ENCODE assay signal across 8 cellular contexts in the genomic region with DNA sequence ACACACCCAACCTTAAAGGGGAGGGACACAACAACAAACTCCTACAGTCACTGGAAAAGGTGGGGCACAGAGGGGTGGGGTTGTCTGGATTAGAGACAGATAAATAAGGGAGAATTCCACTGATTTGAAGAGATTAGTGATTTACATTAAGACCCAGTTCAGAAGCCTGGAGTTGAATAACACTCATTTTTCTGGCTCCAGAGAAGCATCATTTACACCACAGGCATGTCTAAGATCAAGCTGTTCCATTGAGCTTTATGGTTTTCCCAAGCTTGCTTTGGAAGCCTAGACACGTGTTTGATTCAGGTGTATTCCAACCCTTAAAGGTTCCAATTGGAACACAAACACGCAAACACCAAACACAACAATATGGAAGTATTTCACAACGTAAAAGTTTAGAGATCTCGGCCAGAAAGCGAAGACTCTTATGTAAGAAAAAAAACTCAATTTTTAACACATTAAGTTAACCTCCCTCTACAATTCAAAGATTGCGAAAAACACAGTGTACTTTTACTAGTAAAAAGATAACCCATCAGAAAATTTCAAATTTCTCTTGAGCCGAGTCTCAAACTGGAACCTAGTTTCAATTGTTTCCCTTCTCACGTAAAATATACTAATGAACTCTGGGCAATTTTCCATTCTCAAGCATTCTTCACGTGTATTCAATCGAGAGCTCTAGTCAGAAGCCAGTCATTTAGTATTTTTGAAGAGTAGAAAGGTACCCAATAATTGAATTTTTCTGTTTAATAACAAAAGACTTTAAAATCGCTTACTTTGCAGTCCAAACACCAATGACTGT. TPM values are rescaled to one million over a fixed set of nuclear protein-coding genes. Genes with fewer than 3 reads are reported as not detected.
DNase-seq lines count a peak whose midpoint lies in the region; ATAC-seq and TF ChIP-seq lines count a peak whose summit lies in the region.

No MANE protein-coding gene starts in this region.

- DNase-seq in AG04450 (ENCODE audit: low read depth, low spot score) (no peak), HL-60 (ENCODE audit: low read depth in 1 of 2, low spot score in 1 of 2) (no peak), body of pancreas (no peak), hepatic stellate cell (ENCODE audit: low spot score) (no peak), epidermal melanocyte (ENCODE audit: insufficient read length, low spot score) (no peak), NCI-H748 treated with DMSO at 0.1 percent for 48 hours (lab: John Stamatoyannopoulos, UW) (no peak)

- POLR2A ChIA-PET in AG04450 (lab: Yijun Ruan, JAX), result interaction anchor here (0.5 to 1.5 kb wide), 4 partner anchors 13 to 349 kb away, joined by 3 to 6 read pairs (median 4); no protein-coding TSS in a partner anchor

- WGBS in body of pancreas, 2 donors, result 1 to 2% methylated on average over 11 of the region's 11 CpGs
- 0% methylated on average over 6 of the region's 11 CpGs for WGBS in mesodermal cell (ENCODE audit: insufficient coverage in 2 of 2), 2 experiments

- H3K27ac ChIP-seq in AG04450 (ENCODE audit: low read depth, low read length), result no peak overlapping the region
- peak overlapping the region; percentile 99 for H3K27ac ChIP-seq in HL-60 (replicated peaks)
- peak overlapping the region in 3 of 4 donors; percentile 5 to 99 (median 98) for H3K27ac ChIP-seq in body of pancreas
- H3K27ac ChIP-seq in mesodermal cell (ENCODE audit: low read depth, low read length, severe bottlenecking), result peak overlapping the region; percentile 99

- no peak for TF ChIP-seq CTCF in AG04450 (IDR thresholded peaks at IDR 0.05; ENCODE audit: low read depth, low read length)
- no peak for TF ChIP-seq CTCF in HL-60 (IDR thresholded peaks at IDR 0.05; ENCODE audit: insufficient read depth, low read length)
- no peak for TF ChIP-seq CTCF in body of pancreas (IDR thresholded peaks at IDR 0.05)

- H3K4me1 ChIP-seq in body of pancreas (peaks cover 52% of the 10 kb centered on the region), mesodermal cell (ENCODE audit: control insufficient read depth, insufficient read depth, low read length, poor library complexity, severe bottlenecking) (peaks cover 14% of the 10 kb centered on the region)

- CTCF ChIA-PET in AG04450 (lab: Charles Lee), result interaction anchor here (0.7 to 2.4 kb wide), 3 partner anchors 23 to 277 kb away, joined by 3 to 14 read pairs (median 3); no protein-coding TSS in a partner anchor

- ATAC-seq in body of pancreas (no peak), GM18861 (IDR thresholded peaks at IDR 0.05; ENCODE audit: unreplicated experiment) (no peak)

- H3K9me3 ChIP-seq in AG04450 (ENCODE audit: control insufficient read depth, insufficient read depth, low read length), result no peaks in the 10 kb centered on the region; the same call in 1 of the 2 replicates
- no peaks in the 10 kb centered on the region for H3K9me3 ChIP-seq in body of pancreas
- no peaks in the 10 kb centered on the region for H3K9me3 ChIP-seq in mesodermal cell (ENCODE audit: control insufficient read depth, low read length)

- no peak for TF ChIP-seq POLR2A in body of pancreas (IDR thresholded peaks at IDR 0.05)

- intact Hi-C loops in body of pancreas (cut with DNase I), result no loop called here

- peak overlapping the region; percentile 99 for H3K4me3 ChIP-seq in AG04450 (ENCODE audit: low read depth, low read length)
- peak overlapping the region; percentile 61 for H3K4me3 ChIP-seq in HL-60 (replicated peaks; ENCODE audit: insufficient read depth, low read length)
- peak overlapping the region in 1 of 2 donors; percentile 87 for H3K4me3 ChIP-seq in body of pancreas
- peak overlapping the region; percentile 95 for H3K4me3 ChIP-seq in mesodermal cell (ENCODE audit: extremely low read depth, insufficient read depth, low read length, poor library complexity, severe bottlenecking)

- H3K36me3 ChIP-seq in body of pancreas (replicated peaks in 1 of 2; ENCODE audit: insufficient read depth in 1 of 2, low read depth in 2 of 2), result no peaks in the 10 kb centered on the region
- peaks cover 7% of the 10 kb centered on the region for H3K36me3 ChIP-seq in mesodermal cell (ENCODE audit: control insufficient read depth, insufficient read depth, low read length)

- no peaks in the 10 kb centered on the region for H3K27me3 ChIP-seq in AG04450 (ENCODE audit: control insufficient read depth, insufficient read depth, low read length)
- H3K27me3 ChIP-seq in HL-60 (ENCODE audit: insufficient read depth, poor library complexity, severe bottlenecking), result no peaks in the 10 kb centered on the region
- no peaks in the 10 kb centered on the region for H3K27me3 ChIP-seq in body of pancreas

RNA-seq across cellular contexts. Expression of a gene that starts 2.1 kb away (rescaled TPM):
- polyA plus RNA-seq in AG04450 (2011; rRNA removed), result 170 and 216 TPM in 2 replicates
- polyA minus RNA-seq in AG04450 (2011; rRNA and poly(A)+ RNA removed), result 237 and 264 TPM in 2 replicates
- 100 to 1,000 TPM in 1 of 2 donors, 10 to 100 TPM in 1; 74.2 to 323 TPM for total RNA-seq in body of pancreas
- 153 TPM for polyA plus RNA-seq in mesodermal cell (2013, experiment 1 of 2)
- polyA plus RNA-seq in mesodermal cell (2013, experiment 2 of 2), result 151 TPM
